ENCODE assay signal across 9 cellular contexts in genomic region chr10:133318494-133319127, GRCh38. TPM values are rescaled to one million over a fixed set of nuclear protein-coding genes. Genes with fewer than 3 reads are reported as not detected.
A peak's percentile ranks its signal among the peaks of the same experiment; 100 is the strongest.
DNase-seq lines count a peak whose midpoint lies in the region; ATAC-seq, FAIRE-seq and TF ChIP-seq lines count a peak whose summit lies in the region.
"Had no signal": no experiment of that assay in that cellular context is flagged by ENCODE, and none has a peak within 500 bp of the region (broad histone marks: within the 10 kb centered on the region; RNA-seq: fewer than 3 reads in every experiment).

No MANE protein-coding gene starts in this region.

- H3K36me3 ChIP-seq in H1 (ENCODE audit: control insufficient read depth in 2 of 4, insufficient read depth in 4 of 4, low read length in 3 of 4), result no peaks in the 10 kb centered on the region
- H3K36me3 ChIP-seq in mucosa of descending colon (ENCODE audit: low read depth), result no peaks in the 10 kb centered on the region

- peak overlapping the region; percentile 92 for H4K8ac ChIP-seq in H1 (ENCODE audit: extremely low read depth, insufficient read depth, low read length)

- WGBS in H1 (ENCODE audit: extremely low coverage in 1 of 2, insufficient coverage in 1 of 2, insufficient read length in 1 of 2, insufficient replicate concordance in 2 of 2, low coverage in 1 of 2, low lambda C conversion rate in 2 of 2, missing lambda C conversion rate in 1 of 2), 2 experiments, result 10% methylated on average over 39 of the region's 51 CpGs; no CpG with 5 or more reads in 1 of the 2 experiments

- H3K27me3 ChIP-seq in H1 (replicated peaks in 1 of 4; ENCODE audit: control insufficient read depth in 3 of 4, extremely low read depth in 1 of 4, insufficient read depth in 3 of 4, low read length in 3 of 4), result peaks cover 0 to 8% (median 4%) of the 10 kb centered on the region in 4 experiments; a peak in 5 of 7 replicates

- no peak for TF ChIP-seq EP300 in H1 (IDR thresholded peaks at IDR 0.05; ENCODE audit: borderline replicate concordance in 1 of 2, low read depth in 2 of 2, low read length in 2 of 2)

- peak overlapping the region; percentile 4 for H4K5ac ChIP-seq in H1 (ENCODE audit: insufficient read length, low read depth, low read length)

- intact Hi-C loops in activated CD4-positive, alpha-beta memory T cell treated with anti-CD3 and anti-CD28 coated beads for 36 hours (cut with micrococcal nuclease), result no loop called here
- intact Hi-C loops in mucosa of descending colon (cut with DNase I, micrococcal nuclease), result no loop called here

- H3K36me3 Mint-ChIP-seq in activated CD4-positive, alpha-beta memory T cell treated with anti-CD3 and anti-CD28 coated beads for 36 hours, result no peaks in the 10 kb centered on the region
- peaks cover 6% of the 10 kb centered on the region for H3K36me3 Mint-ChIP-seq in stimulated activated memory B cell treated with anti-CD40 and anti-IgM and Interleukin-4, amounts not matched to agents 10 μg/mL and 1 μg/mL and 100 μg/mL, for 72 hours

- H3K27ac Mint-ChIP-seq in activated CD4-positive, alpha-beta memory T cell treated with anti-CD3 and anti-CD28 coated beads for 36 hours, result no peak overlapping the region
- H3K27ac Mint-ChIP-seq in stimulated activated memory B cell treated with anti-CD40 and anti-IgM and Interleukin-4, amounts not matched to agents 10 μg/mL and 1 μg/mL and 100 μg/mL, for 72 hours, result no peak overlapping the region

- peaks cover 0 to 3% of the 10 kb centered on the region in 2 experiments for H4K20me1 ChIP-seq in H1 (replicated peaks in 1 of 2; ENCODE audit: control insufficient read depth in 1 of 2, insufficient read depth in 2 of 2, low read length in 2 of 2)

- peaks cover 2% of the 10 kb centered on the region; the same call in 1 of the 2 replicates for H3K23me2 ChIP-seq in H1 (ENCODE audit: low read depth, low read length)

- H2AFZ ChIP-seq in H1 (ENCODE audit: low read length), result peak overlapping the region; percentile 59; the same call in 1 of the 2 replicates

- no peak overlapping the region for H3K14ac ChIP-seq in H1 (ENCODE audit: insufficient read length)

- FAIRE-seq in GM12891 (lab: Jason Lieb, UNC) (peak; percentile 75), H1 (lab: Jason Lieb, UNC) (no peak)

- H2AK5ac ChIP-seq in H1 (ENCODE audit: low read depth, low read length), result no peak overlapping the region

- no peak overlapping the region for H2BK120ac ChIP-seq in H1 (replicated peaks; ENCODE audit: low read depth, low read length)

- 0 out of 2 replicates have a peak overlapping the region, but pooled peaks have one; percentile 60 for H2BK12ac ChIP-seq in H1 (ENCODE audit: low read depth, low read length)

- TF ChIP-seq POLR2A in GM12891 (IDR thresholded peaks at IDR 0.05; ENCODE audit: low read depth, low read length) (no peak), H1 (IDR thresholded peaks at IDR 0.05; ENCODE audit: control extremely low read depth in 1 of 2, low read depth in 2 of 2, low read length in 2 of 2) (peak in 1 of 2 experiments; percentile 58; a peak in 1 of 3 replicates)

- peak overlapping the region in 1 of 4 experiments; percentile 42; a peak in 2 of 7 replicates for H3K9ac ChIP-seq in H1 (replicated peaks in 1 of 4; ENCODE audit: extremely low read depth in 1 of 4, low read depth in 3 of 4, low read length in 3 of 4)

- H3K4me3 Mint-ChIP-seq in activated CD4-positive, alpha-beta memory T cell treated with anti-CD3 and anti-CD28 coated beads for 36 hours, result peak overlapping the region; percentile 59
- H3K4me3 Mint-ChIP-seq in stimulated activated memory B cell treated with anti-CD40 and anti-IgM and Interleukin-4, amounts not matched to agents 10 μg/mL and 1 μg/mL and 100 μg/mL, for 72 hours, result peak overlapping the region; percentile 42

- 0 out of 2 replicates have a peak overlapping the region, but pooled peaks have one; percentile 61 for H2BK15ac ChIP-seq in H1 (ENCODE audit: low read length)

- H4K91ac ChIP-seq in H1 (replicated peaks; ENCODE audit: insufficient read length, low read length), result no peak overlapping the region

- CTCF ChIA-PET in activated CD4-positive, alpha-beta memory T cell treated with anti-CD3 and anti-CD28 coated beads for 36 hours (lab: Charles Lee), result interaction anchor here (0.7 to 2.1 kb wide), 5 partner anchors 11 to 175 kb away, joined by 3 to 9 read pairs (median 4); no protein-coding TSS in a partner anchor
- CTCF ChIA-PET in H1 (lab: Charles Lee; ENCODE audit: partially characterized antibody), result interaction anchor here (0.6 to 1.6 kb wide), 5 partner anchors 9 to 43 kb away, joined by 3 to 4 read pairs (median 3); no protein-coding TSS in a partner anchor

- peaks cover 9% of the 10 kb centered on the region for H3K4me1 Mint-ChIP-seq in activated CD4-positive, alpha-beta memory T cell treated with anti-CD3 and anti-CD28 coated beads for 36 hours (ENCODE audit: low read depth)
- H3K4me1 Mint-ChIP-seq in stimulated activated memory B cell treated with anti-CD40 and anti-IgM and Interleukin-4, amounts not matched to agents 10 μg/mL and 1 μg/mL and 100 μg/mL, for 72 hours, result peaks cover 23% of the 10 kb centered on the region

- H3K4me3 ChIP-seq in H1 (ENCODE audit: extremely low read depth in 1 of 4, insufficient read depth in 2 of 4, low read depth in 3 of 4, low read length in 4 of 4) (peak overlapping the region; percentile 35 to 62 (median 44)), mucosa of descending colon (no peak overlapping the region)

- peak overlapping the region; percentile 87 for H3K18ac ChIP-seq in H1 (ENCODE audit: extremely low read depth, low read length)

- DNase-seq in GM12891 (ENCODE audit: insufficient read length, low spot score) (peak; percentile 65), NCI-H526 (lab: John Stamatoyannopoulos, UW) (peak; percentile 40 to 81), H1 (ENCODE audit: low read depth in 1 of 2, low spot score in 2 of 2) (peak in 1 of 2 experiments; percentile 89), mucosa of descending colon (peak; percentile 73 to 83 (median 74)), NCI-H1694 treated with DMSO at 0.1 percent for 48 hours (lab: John Stamatoyannopoulos, UW) (no peak)
- peak; percentile 81 for DNase-seq in activated CD4-positive, alpha-beta memory T cell treated with anti-CD3 and anti-CD28 coated beads for 36 hours

- no peaks in the 10 kb centered on the region for H3K27me3 Mint-ChIP-seq in activated CD4-positive, alpha-beta memory T cell treated with anti-CD3 and anti-CD28 coated beads for 36 hours
- H3K27me3 Mint-ChIP-seq in stimulated activated memory B cell treated with anti-CD40 and anti-IgM and Interleukin-4, amounts not matched to agents 10 μg/mL and 1 μg/mL and 100 μg/mL, for 72 hours, result peaks cover 30% of the 10 kb centered on the region

- peak overlapping the region; percentile 2 to 81; a peak in 3 of 4 replicates for H3K4me2 ChIP-seq in H1 (ENCODE audit: insufficient read depth in 1 of 2, low read depth in 2 of 2, low read length in 2 of 2)

- no peak overlapping the region for H3K23ac ChIP-seq in H1 (ENCODE audit: insufficient read length)

- no peak overlapping the region; the same call in 1 of the 2 replicates for H2BK5ac ChIP-seq in H1 (ENCODE audit: low read depth, low read length)

- no peak overlapping the region for H3K56ac ChIP-seq in H1 (replicated peaks; ENCODE audit: insufficient read length, low read depth, low read length)

- no peaks in the 10 kb centered on the region for H3K9me3 Mint-ChIP-seq in activated CD4-positive, alpha-beta memory T cell treated with anti-CD3 and anti-CD28 coated beads for 36 hours
- H3K9me3 Mint-ChIP-seq in stimulated activated memory B cell treated with anti-CD40 and anti-IgM and Interleukin-4, amounts not matched to agents 10 μg/mL and 1 μg/mL and 100 μg/mL, for 72 hours, result peaks cover 4% of the 10 kb centered on the region

- H3K9me3 ChIP-seq in H1 (ENCODE audit: insufficient read depth in 2 of 2, low read depth in 1 of 2, low read length in 1 of 2) (peaks cover 0 to 2% of the 10 kb centered on the region in 2 experiments; a peak in 1 of 4 replicates), mucosa of descending colon (no peaks in the 10 kb centered on the region)

- ATAC-seq in HG02938 (IDR thresholded peaks at IDR 0.05; ENCODE audit: unreplicated experiment) (peak; percentile 82), mucosa of descending colon (peak; percentile 96)
- ATAC-seq in stimulated activated memory B cell treated with anti-CD40 and anti-IgM and Interleukin-4, amounts not matched to agents 10 μg/mL and 1 μg/mL and 100 μg/mL, for 72 hours, result peak; percentile 89

- no peaks in the 10 kb centered on the region for H3K79me1 ChIP-seq in H1 (ENCODE audit: low read depth, low read length)

- no peak overlapping the region for H3K27ac ChIP-seq in H1 (ENCODE audit: low read depth, low read length)

- H3K79me2 ChIP-seq in H1 (ENCODE audit: control insufficient read depth in 1 of 2, insufficient read depth in 2 of 2, low read length in 2 of 2), result no peaks in the 10 kb centered on the region

- no peaks in the 10 kb centered on the region; a peak in 1 of 7 replicates for H3K4me1 ChIP-seq in H1 (replicated peaks in 1 of 4; ENCODE audit: control insufficient read depth in 3 of 4, insufficient read depth in 4 of 4, low read length in 3 of 4)
- peaks cover 3% of the 10 kb centered on the region for H3K4me1 ChIP-seq in mucosa of descending colon (ENCODE audit: low read depth)

- TF ChIP-seq CTCF in H1 (IDR thresholded peaks at IDR 0.05; ENCODE audit: control extremely low read depth in 1 of 3, insufficient read depth in 1 of 3, low read depth in 1 of 3, low read length in 3 of 3), result peak; percentile 85 to 96 (median 91)
- peak; percentile 59 for TF ChIP-seq CTCF in mucosa of descending colon (IDR thresholded peaks at IDR 0.05)

- TF ChIP-seq RAD21 in H1 (IDR thresholded peaks at IDR 0.05 in 1 of 2, conservative IDR thresholded peaks at IDR 0.05 in 1 of 2; ENCODE audit: low read depth in 2 of 2, low read length in 2 of 2), result peak; percentile 41 to 57; a peak in 3 of 4 replicates

- no peak overlapping the region; the same call in 1 of the 2 replicates for H2BK20ac ChIP-seq in H1 (ENCODE audit: low read length)

- POLR2A ChIA-PET in activated CD4-positive, alpha-beta memory T cell treated with anti-CD3 and anti-CD28 coated beads for 36 hours (lab: Charles Lee), result no interaction called here
- POLR2A ChIA-PET in H1 (lab: Charles Lee; ENCODE audit: partially characterized antibody), result interaction anchor here (1.5 kb wide), 1 partner anchor 11 kb away, joined by 3 read pairs; no protein-coding TSS in a partner anchor

- no peak overlapping the region for H3K4ac ChIP-seq in H1 (replicated peaks; ENCODE audit: insufficient read length, low read depth, low read length)

RNA-seq across cellular contexts. Expression of gene ZNF511, which starts 9.9 kb away (rescaled TPM):
- polyA plus RNA-seq in GM12891 (2012; ENCODE audit: low read depth, missing spikeins), result 28.3 TPM
- total RNA-seq in activated CD4-positive, alpha-beta memory T cell treated with anti-CD3 and anti-CD28 coated beads for 36 hours, result 10 to 100 TPM; 48.7 to 51.5 TPM
- total RNA-seq in H1 (2021; fragmentation: NEBNext Ultra II Directional; extraction: Animal tissue kit (Norgen Biotek cat#: 25700)), result 64.5 and 71.7 TPM in 2 replicates
- 55.4 and 70.5 TPM in 2 replicates for polyA plus RNA-seq in H1 (2011; rRNA removed)
- 50.7 TPM for polyA plus RNA-seq in H1 (2011; cell fraction: cytosol; rRNA removed)
- 74.1 TPM for polyA plus RNA-seq in H1 (2011; cell fraction: nucleus; rRNA removed)
- polyA plus RNA-seq in H1 (2012, experiment 1 of 2), result 46.7 to 71.7 TPM (median 59.4 TPM) in 4 replicates
- polyA plus RNA-seq in H1 (2012, experiment 2 of 2), result 86.3 TPM
- polyA plus RNA-seq in H1 (2013, experiment 1 of 2), result 42.1 TPM
- 37.2 TPM for polyA plus RNA-seq in H1 (2013, experiment 2 of 2)
- polyA minus RNA-seq in H1 (2011; rRNA and poly(A)+ RNA removed), result 25.8 and 35.1 TPM in 2 replicates
- 18.7 TPM for polyA minus RNA-seq in H1 (2011; cell fraction: cytosol; rRNA and poly(A)+ RNA removed)
- 26.4 TPM for polyA minus RNA-seq in H1 (2011; cell fraction: nucleus; rRNA and poly(A)+ RNA removed)
- total RNA-seq in mucosa of descending colon, result 10 to 100 TPM; 39.1 to 54.0 (median 42.7) TPM

RNA-seq across cellular contexts. Expression of gene TUBGCP2, which starts 9.9 kb away (rescaled TPM):
- polyA plus RNA-seq in GM12891 (2012; ENCODE audit: low read depth, missing spikeins), result 29.6 TPM
- total RNA-seq in activated CD4-positive, alpha-beta memory T cell treated with anti-CD3 and anti-CD28 coated beads for 36 hours, result 10 to 100 TPM; 54.5 to 59.1 TPM
- total RNA-seq in H1 (2021; fragmentation: NEBNext Ultra II Directional; extraction: Animal tissue kit (Norgen Biotek cat#: 25700)), result 51.9 and 54.2 TPM in 2 replicates
- polyA plus RNA-seq in H1 (2011; rRNA removed), result 34.9 and 43.9 TPM in 2 replicates
- 37.4 TPM for polyA plus RNA-seq in H1 (2011; cell fraction: cytosol; rRNA removed)
- polyA plus RNA-seq in H1 (2011; cell fraction: nucleus; rRNA removed), result 90.0 TPM
- polyA plus RNA-seq in H1 (2012, experiment 1 of 2), result 34.7 to 46.0 TPM (median 39.6 TPM) in 4 replicates
- polyA plus RNA-seq in H1 (2012, experiment 2 of 2), result 59.6 TPM
- 29.0 TPM for polyA plus RNA-seq in H1 (2013, experiment 1 of 2)
- polyA plus RNA-seq in H1 (2013, experiment 2 of 2), result 30.8 TPM
- 37.1 and 40.7 TPM in 2 replicates for polyA minus RNA-seq in H1 (2011; rRNA and poly(A)+ RNA removed)
- 26.8 TPM for polyA minus RNA-seq in H1 (2011; cell fraction: cytosol; rRNA and poly(A)+ RNA removed)
- 44.3 TPM for polyA minus RNA-seq in H1 (2011; cell fraction: nucleus; rRNA and poly(A)+ RNA removed)
- total RNA-seq in mucosa of descending colon, result 10 to 100 TPM; 48.1 to 63.4 (median 58.8) TPM

RNA-seq across cellular contexts. Expression of gene CALY, which starts 18.1 kb away (rescaled TPM):
- polyA plus RNA-seq in GM12891 (2012; ENCODE audit: low read depth, missing spikeins), result not detected
- not detected for total RNA-seq in activated CD4-positive, alpha-beta memory T cell treated with anti-CD3 and anti-CD28 coated beads for 36 hours
- total RNA-seq in H1 (2021; fragmentation: NEBNext Ultra II Directional; extraction: Animal tissue kit (Norgen Biotek cat#: 25700)), result 1.3 and 1.7 TPM in 2 replicates
- 1.5 and 3.2 TPM in 2 replicates for polyA plus RNA-seq in H1 (2011; rRNA removed)
- 1.6 TPM for polyA plus RNA-seq in H1 (2011; cell fraction: cytosol; rRNA removed)
- polyA plus RNA-seq in H1 (2011; cell fraction: nucleus; rRNA removed), result 2.1 TPM
- 0.88 to 2.4 TPM (median 1.5 TPM) in 4 replicates for polyA plus RNA-seq in H1 (2012, experiment 1 of 2)
- not detected for polyA plus RNA-seq in H1 (2012, experiment 2 of 2)
- 1.7 TPM for polyA plus RNA-seq in H1 (2013, experiment 1 of 2)
- polyA plus RNA-seq in H1 (2013, experiment 2 of 2), result 1.3 TPM
- polyA minus RNA-seq in H1 (2011; rRNA and poly(A)+ RNA removed), result not detected in 2 replicates
- polyA minus RNA-seq in H1 (2011; cell fraction: cytosol; rRNA and poly(A)+ RNA removed), result not detected
- polyA minus RNA-seq in H1 (2011; cell fraction: nucleus; rRNA and poly(A)+ RNA removed), result not detected
- 1 to 10 TPM in 2 of 3 donors, not detected in 1; 1.1 to 7.5 TPM for total RNA-seq in mucosa of descending colon
- total RNA-seq: lower leg skin had no signal

RNA-seq across cellular contexts. Expression of gene PRAP1, which starts 28.6 kb away (rescaled TPM):
- polyA plus RNA-seq in GM12891 (2012; ENCODE audit: low read depth, missing spikeins), result not detected
- total RNA-seq in activated CD4-positive, alpha-beta memory T cell treated with anti-CD3 and anti-CD28 coated beads for 36 hours, result not detected
- total RNA-seq in H1 (2021; fragmentation: NEBNext Ultra II Directional; extraction: Animal tissue kit (Norgen Biotek cat#: 25700)), result 0.61 TPM in 1 of 2 replicates, not detected in the other
- 1.4 and 1.6 TPM in 2 replicates for polyA plus RNA-seq in H1 (2011; rRNA removed)
- 0.40 TPM for polyA plus RNA-seq in H1 (2011; cell fraction: cytosol; rRNA removed)
- polyA plus RNA-seq in H1 (2011; cell fraction: nucleus; rRNA removed), result 0.91 TPM
- 0.72 to 1.2 TPM (median 0.87 TPM) in 4 replicates for polyA plus RNA-seq in H1 (2012, experiment 1 of 2)
- 1.2 TPM for polyA plus RNA-seq in H1 (2012, experiment 2 of 2)
- polyA plus RNA-seq in H1 (2013, experiment 1 of 2), result 1.1 TPM
- polyA plus RNA-seq in H1 (2013, experiment 2 of 2), result 1.2 TPM
- polyA minus RNA-seq in H1 (2011; rRNA and poly(A)+ RNA removed), result 0.39 TPM in 1 of 2 replicates, not detected in the other
- polyA minus RNA-seq in H1 (2011; cell fraction: cytosol; rRNA and poly(A)+ RNA removed), result not detected
- polyA minus RNA-seq in H1 (2011; cell fraction: nucleus; rRNA and poly(A)+ RNA removed), result not detected
- total RNA-seq in mucosa of descending colon, result 100 to 1,000 TPM in 2 of 3 donors, 10 to 100 TPM in 1; 69.0 to 215 (median 106) TPM
- total RNA-seq: lower leg skin had no signal

RNA-seq across cellular contexts. Expression of gene FUOM, which starts 39.2 kb away (rescaled TPM):
- 15.4 TPM for polyA plus RNA-seq in GM12891 (2012; ENCODE audit: low read depth, missing spikeins)
- 10 to 100 TPM; 46.5 to 49.8 TPM for total RNA-seq in activated CD4-positive, alpha-beta memory T cell treated with anti-CD3 and anti-CD28 coated beads for 36 hours
- total RNA-seq in H1 (2021; fragmentation: NEBNext Ultra II Directional; extraction: Animal tissue kit (Norgen Biotek cat#: 25700)), result 21.1 and 22.0 TPM in 2 replicates
- polyA plus RNA-seq in H1 (2011; rRNA removed), result 30.4 and 41.6 TPM in 2 replicates
- 34.4 TPM for polyA plus RNA-seq in H1 (2011; cell fraction: cytosol; rRNA removed)
- 40.7 TPM for polyA plus RNA-seq in H1 (2011; cell fraction: nucleus; rRNA removed)
- 14.1 to 21.4 TPM (median 19.5 TPM) in 4 replicates for polyA plus RNA-seq in H1 (2012, experiment 1 of 2)
- polyA plus RNA-seq in H1 (2012, experiment 2 of 2), result 31.3 TPM
- polyA plus RNA-seq in H1 (2013, experiment 1 of 2), result 26.0 TPM
- polyA plus RNA-seq in H1 (2013, experiment 2 of 2), result 24.2 TPM
- polyA minus RNA-seq in H1 (2011; rRNA and poly(A)+ RNA removed), result 3.3 and 4.7 TPM in 2 replicates
- 13.8 TPM for polyA minus RNA-seq in H1 (2011; cell fraction: cytosol; rRNA and poly(A)+ RNA removed)
- polyA minus RNA-seq in H1 (2011; cell fraction: nucleus; rRNA and poly(A)+ RNA removed), result 49.8 TPM
- 10 to 100 TPM; 13.5 to 22.2 (median 18.8) TPM for total RNA-seq in mucosa of descending colon
